1 cellular context compared by ENCODE assay signal in the genomic region with DNA sequence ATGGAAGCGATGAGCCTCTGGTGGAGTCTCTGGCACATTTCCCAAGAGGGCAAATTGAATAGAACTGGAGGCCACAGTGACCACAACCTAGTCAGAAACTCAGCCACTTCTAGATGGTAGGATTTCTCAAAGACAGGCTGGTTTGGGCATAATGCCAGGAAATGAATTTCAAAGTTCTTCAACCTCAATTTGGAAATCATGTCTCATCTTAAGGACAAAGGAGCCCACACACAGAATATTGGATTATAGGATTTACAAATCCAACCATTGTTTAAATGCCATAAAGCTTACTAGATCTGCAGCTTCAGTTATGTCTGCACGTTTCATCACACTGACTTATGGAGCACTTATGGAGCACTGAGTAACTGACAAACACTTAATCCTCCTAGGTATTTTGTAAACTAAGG.
TF ChIP-seq lines count a peak whose summit lies in the region.

No MANE protein-coding gene starts in this region.

TF ChIP-seq in GM23338, 12 proteins besides CTCF, POLR2A, EP300 and RAD21 (continued from another document):
- TF ChIP-seq, protein P1, sequence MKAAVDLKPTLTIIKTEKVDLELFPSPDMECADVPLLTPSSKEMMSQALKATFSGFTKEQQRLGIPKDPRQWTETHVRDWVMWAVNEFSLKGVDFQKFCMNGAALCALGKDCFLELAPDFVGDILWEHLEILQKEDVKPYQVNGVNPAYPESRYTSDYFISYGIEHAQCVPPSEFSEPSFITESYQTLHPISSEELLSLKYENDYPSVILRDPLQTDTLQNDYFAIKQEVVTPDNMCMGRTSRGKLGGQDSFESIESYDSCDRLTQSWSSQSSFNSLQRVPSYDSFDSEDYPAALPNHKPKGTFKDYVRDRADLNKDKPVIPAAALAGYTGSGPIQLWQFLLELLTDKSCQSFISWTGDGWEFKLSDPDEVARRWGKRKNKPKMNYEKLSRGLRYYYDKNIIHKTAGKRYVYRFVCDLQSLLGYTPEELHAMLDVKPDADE (IDR thresholded peaks at IDR 0.05): no peak
- no peak for TF ChIP-seq EZH2 (IDR thresholded peaks at IDR 0.05; ENCODE audit: low read depth, unreplicated experiment)
- TF ChIP-seq, protein P2, sequence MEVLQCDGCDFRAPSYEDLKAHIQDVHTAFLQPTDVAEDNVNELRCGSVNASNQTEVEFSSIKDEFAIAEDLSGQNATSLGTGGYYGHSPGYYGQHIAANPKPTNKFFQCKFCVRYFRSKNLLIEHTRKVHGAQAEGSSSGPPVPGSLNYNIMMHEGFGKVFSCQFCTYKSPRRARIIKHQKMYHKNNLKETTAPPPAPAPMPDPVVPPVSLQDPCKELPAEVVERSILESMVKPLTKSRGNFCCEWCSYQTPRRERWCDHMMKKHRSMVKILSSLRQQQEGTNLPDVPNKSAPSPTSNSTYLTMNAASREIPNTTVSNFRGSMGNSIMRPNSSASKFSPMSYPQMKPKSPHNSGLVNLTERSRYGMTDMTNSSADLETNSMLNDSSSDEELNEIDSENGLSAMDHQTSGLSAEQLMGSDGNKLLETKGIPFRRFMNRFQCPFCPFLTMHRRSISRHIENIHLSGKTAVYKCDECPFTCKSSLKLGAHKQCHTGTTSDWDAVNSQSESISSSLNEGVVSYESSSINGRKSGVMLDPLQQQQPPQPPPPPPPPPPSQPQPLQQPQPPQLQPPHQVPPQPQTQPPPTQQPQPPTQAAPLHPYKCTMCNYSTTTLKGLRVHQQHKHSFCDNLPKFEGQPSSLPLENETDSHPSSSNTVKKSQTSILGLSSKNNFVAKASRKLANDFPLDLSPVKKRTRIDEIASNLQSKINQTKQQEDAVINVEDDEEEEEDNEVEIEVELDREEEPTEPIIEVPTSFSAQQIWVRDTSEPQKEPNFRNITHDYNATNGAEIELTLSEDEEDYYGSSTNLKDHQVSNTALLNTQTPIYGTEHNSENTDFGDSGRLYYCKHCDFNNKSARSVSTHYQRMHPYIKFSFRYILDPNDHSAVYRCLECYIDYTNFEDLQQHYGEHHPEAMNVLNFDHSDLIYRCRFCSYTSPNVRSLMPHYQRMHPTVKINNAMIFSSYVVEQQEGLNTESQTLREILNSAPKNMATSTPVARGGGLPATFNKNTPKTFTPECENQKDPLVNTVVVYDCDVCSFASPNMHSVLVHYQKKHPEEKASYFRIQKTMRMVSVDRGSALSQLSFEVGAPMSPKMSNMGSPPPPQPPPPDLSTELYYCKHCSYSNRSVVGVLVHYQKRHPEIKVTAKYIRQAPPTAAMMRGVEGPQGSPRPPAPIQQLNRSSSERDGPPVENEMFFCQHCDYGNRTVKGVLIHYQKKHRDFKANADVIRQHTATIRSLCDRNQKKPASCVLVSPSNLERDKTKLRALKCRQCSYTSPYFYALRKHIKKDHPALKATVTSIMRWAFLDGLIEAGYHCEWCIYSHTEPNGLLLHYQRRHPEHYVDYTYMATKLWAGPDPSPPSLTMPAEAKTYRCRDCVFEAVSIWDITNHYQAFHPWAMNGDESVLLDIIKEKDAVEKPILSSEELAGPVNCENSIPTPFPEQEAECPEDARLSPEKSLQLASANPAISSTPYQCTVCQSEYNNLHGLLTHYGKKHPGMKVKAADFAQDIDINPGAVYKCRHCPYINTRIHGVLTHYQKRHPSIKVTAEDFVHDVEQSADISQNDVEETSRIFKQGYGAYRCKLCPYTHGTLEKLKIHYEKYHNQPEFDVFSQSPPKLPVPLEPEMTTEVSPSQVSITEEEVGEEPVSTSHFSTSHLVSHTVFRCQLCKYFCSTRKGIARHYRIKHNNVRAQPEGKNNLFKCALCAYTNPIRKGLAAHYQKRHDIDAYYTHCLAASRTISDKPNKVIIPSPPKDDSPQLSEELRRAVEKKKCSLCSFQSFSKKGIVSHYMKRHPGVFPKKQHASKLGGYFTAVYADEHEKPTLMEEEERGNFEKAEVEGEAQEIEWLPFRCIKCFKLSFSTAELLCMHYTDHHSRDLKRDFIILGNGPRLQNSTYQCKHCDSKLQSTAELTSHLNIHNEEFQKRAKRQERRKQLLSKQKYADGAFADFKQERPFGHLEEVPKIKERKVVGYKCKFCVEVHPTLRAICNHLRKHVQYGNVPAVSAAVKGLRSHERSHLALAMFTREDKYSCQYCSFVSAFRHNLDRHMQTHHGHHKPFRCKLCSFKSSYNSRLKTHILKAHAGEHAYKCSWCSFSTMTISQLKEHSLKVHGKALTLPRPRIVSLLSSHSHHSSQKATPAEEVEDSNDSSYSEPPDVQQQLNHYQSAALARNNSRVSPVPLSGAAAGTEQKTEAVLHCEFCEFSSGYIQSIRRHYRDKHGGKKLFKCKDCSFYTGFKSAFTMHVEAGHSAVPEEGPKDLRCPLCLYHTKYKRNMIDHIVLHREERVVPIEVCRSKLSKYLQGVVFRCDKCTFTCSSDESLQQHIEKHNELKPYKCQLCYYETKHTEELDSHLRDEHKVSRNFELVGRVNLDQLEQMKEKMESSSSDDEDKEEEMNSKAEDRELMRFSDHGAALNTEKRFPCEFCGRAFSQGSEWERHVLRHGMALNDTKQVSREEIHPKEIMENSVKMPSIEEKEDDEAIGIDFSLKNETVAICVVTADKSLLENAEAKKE (CRISPR knock-in tag; IDR thresholded peaks at IDR 0.05): no peak
- TF ChIP-seq, protein P3, sequence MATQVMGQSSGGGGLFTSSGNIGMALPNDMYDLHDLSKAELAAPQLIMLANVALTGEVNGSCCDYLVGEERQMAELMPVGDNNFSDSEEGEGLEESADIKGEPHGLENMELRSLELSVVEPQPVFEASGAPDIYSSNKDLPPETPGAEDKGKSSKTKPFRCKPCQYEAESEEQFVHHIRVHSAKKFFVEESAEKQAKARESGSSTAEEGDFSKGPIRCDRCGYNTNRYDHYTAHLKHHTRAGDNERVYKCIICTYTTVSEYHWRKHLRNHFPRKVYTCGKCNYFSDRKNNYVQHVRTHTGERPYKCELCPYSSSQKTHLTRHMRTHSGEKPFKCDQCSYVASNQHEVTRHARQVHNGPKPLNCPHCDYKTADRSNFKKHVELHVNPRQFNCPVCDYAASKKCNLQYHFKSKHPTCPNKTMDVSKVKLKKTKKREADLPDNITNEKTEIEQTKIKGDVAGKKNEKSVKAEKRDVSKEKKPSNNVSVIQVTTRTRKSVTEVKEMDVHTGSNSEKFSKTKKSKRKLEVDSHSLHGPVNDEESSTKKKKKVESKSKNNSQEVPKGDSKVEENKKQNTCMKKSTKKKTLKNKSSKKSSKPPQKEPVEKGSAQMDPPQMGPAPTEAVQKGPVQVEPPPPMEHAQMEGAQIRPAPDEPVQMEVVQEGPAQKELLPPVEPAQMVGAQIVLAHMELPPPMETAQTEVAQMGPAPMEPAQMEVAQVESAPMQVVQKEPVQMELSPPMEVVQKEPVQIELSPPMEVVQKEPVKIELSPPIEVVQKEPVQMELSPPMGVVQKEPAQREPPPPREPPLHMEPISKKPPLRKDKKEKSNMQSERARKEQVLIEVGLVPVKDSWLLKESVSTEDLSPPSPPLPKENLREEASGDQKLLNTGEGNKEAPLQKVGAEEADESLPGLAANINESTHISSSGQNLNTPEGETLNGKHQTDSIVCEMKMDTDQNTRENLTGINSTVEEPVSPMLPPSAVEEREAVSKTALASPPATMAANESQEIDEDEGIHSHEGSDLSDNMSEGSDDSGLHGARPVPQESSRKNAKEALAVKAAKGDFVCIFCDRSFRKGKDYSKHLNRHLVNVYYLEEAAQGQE (IDR thresholded peaks at IDR 0.05; ENCODE audit: unreplicated experiment): no peak
